In the genomic region with DNA sequence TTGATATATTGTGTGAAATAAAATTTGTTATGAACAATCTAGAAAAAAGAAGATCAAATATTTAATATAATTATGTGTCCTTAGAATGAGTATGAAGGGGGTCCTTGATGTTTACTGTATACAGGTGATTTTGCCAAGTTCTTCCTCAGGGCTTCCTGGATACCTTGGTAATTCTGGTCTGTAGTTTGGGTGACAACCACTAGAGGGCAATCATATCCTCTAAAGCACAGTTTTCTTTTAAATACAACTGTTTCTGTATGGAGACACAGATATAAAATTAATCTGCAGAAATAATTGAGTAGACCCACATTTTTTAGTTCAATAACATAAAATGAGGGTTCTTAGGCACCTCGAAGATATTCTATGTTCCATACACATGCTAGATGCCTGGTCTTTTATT, we compare ENCODE assay signal across 8 cellular contexts.
DNase-seq lines count a peak whose midpoint lies in the region; ATAC-seq and TF ChIP-seq lines count a peak whose summit lies in the region.

No MANE protein-coding gene starts in this region.

- no peak overlapping the region for H3K27ac ChIP-seq in body of pancreas
- H3K27ac ChIP-seq in CD8-positive, alpha-beta T cell (ENCODE audit: low read depth, low read length), result no peak overlapping the region
- no peak overlapping the region for H3K27ac ChIP-seq in Peyer's patch

- H3K27me3 ChIP-seq in BE2C (no peaks in the 10 kb centered on the region), body of pancreas (no peaks in the 10 kb centered on the region), Peyer's patch (no peaks in the 10 kb centered on the region)
- H3K27me3 ChIP-seq in CD8-positive, alpha-beta T cell (ENCODE audit: insufficient read depth, low read length), result no peaks in the 10 kb centered on the region

- H3K4me1 Mint-ChIP-seq in CD8-positive, alpha-beta T cell (ENCODE audit: low read depth), result no peaks in the 10 kb centered on the region

- no peaks in the 10 kb centered on the region for H3K27me3 Mint-ChIP-seq in CD8-positive, alpha-beta T cell (ENCODE audit: low read depth)

- no peak overlapping the region for H3K27ac Mint-ChIP-seq in CD8-positive, alpha-beta T cell

- TF ChIP-seq CTCF in BE2C (IDR thresholded peaks at IDR 0.05; ENCODE audit: low read depth, low read length), result peak; percentile 51
- TF ChIP-seq CTCF in GM12872 (IDR thresholded peaks at IDR 0.05; ENCODE audit: insufficient read depth, low read depth, low read length), result peak; percentile 48; the same call in 1 of the 3 replicates
- peak; percentile 51 for TF ChIP-seq CTCF in LNCAP (IDR thresholded peaks at IDR 0.05)
- TF ChIP-seq CTCF in body of pancreas (IDR thresholded peaks at IDR 0.05), result peak; percentile 35 to 59 (median 47)
- TF ChIP-seq CTCF in CD8-positive, alpha-beta T cell (IDR thresholded peaks at IDR 0.05), result no peak
- peak in 2 of 6 experiments; percentile 28 to 30 for TF ChIP-seq CTCF in Peyer's patch (IDR thresholded peaks at IDR 0.05)

- H3K36me3 Mint-ChIP-seq in CD8-positive, alpha-beta T cell, result no peaks in the 10 kb centered on the region

- 0% methylated on average over 1 of the region's 1 CpG for WGBS in body of pancreas, 2 donors

- H3K36me3 ChIP-seq in BE2C, result no peaks in the 10 kb centered on the region
- no peaks in the 10 kb centered on the region for H3K36me3 ChIP-seq in body of pancreas (replicated peaks in 1 of 2; ENCODE audit: insufficient read depth in 1 of 2, low read depth in 2 of 2)
- no peaks in the 10 kb centered on the region for H3K36me3 ChIP-seq in CD8-positive, alpha-beta T cell (ENCODE audit: insufficient read depth, low read length)
- H3K36me3 ChIP-seq in Peyer's patch, result no peaks in the 10 kb centered on the region

- ATAC-seq in body of pancreas, result no peak
- no peak for ATAC-seq in CD8-positive, alpha-beta T cell
- no peak for ATAC-seq in activated CD4-positive, CD25-positive, alpha-beta regulatory T cell treated with anti-CD3 and anti-CD28 coated beads, Interleukin-2, amount 50 U/mL, for 24 hours

- DNase-seq in BE2C (no peak), body of pancreas (peak; percentile 5 to 27 (median 16)), midbrain (lab: John Stamatoyannopoulos, UW) (peak; percentile 1), Peyer's patch (no peak)
- no peak for DNase-seq in CD8-positive, alpha-beta T cell

- H3K4me3 ChIP-seq in BE2C (ENCODE audit: low read depth, low read length), result no peak overlapping the region
- H3K4me3 ChIP-seq in body of pancreas, result no peak overlapping the region
- H3K4me3 ChIP-seq in CD8-positive, alpha-beta T cell (ENCODE audit: low read depth, low read length), result no peak overlapping the region
- H3K4me3 ChIP-seq in Peyer's patch, result no peak overlapping the region

- H3K9me3 Mint-ChIP-seq in CD8-positive, alpha-beta T cell, result no peaks in the 10 kb centered on the region

- POLR2A ChIA-PET in CD8-positive, alpha-beta T cell (lab: Charles Lee), result no interaction called here

- intact Hi-C loops in body of pancreas (cut with DNase I), result no loop called here
- intact Hi-C loops in CD8-positive, alpha-beta T cell (cut with DNase I, micrococcal nuclease), result no loop called here

- no peak overlapping the region for H3K4me3 Mint-ChIP-seq in CD8-positive, alpha-beta T cell

- H3K9me3 ChIP-seq in BE2C (no peaks in the 10 kb centered on the region), body of pancreas (no peaks in the 10 kb centered on the region), Peyer's patch (no peaks in the 10 kb centered on the region)
- no peaks in the 10 kb centered on the region for H3K9me3 ChIP-seq in CD8-positive, alpha-beta T cell (ENCODE audit: low read length)

- CTCF ChIA-PET in CD8-positive, alpha-beta T cell (lab: Charles Lee), result no interaction called here

- H3K4me1 ChIP-seq in BE2C (no peaks in the 10 kb centered on the region), body of pancreas (no peaks in the 10 kb centered on the region), Peyer's patch (no peaks in the 10 kb centered on the region)
- no peaks in the 10 kb centered on the region for H3K4me1 ChIP-seq in CD8-positive, alpha-beta T cell (ENCODE audit: insufficient read depth, low read length)

- TF ChIP-seq POLR2A in body of pancreas (IDR thresholded peaks at IDR 0.05) (no peak), Peyer's patch (IDR thresholded peaks at IDR 0.05) (no peak)

Comparison
In these comparisons a context has a peak if more than half of its experiments do, and no peak if none do; other contexts are left out.
1. DNase-seq: peak in body of pancreas (4 of 4) and midbrain (single experiment); none in BE2C (single experiment), CD8-positive, alpha-beta T cell (0 of 7) and Peyer's patch (0 of 3).